ENCODE assay signal across 8 cellular contexts in genomic region chr10:63266337-63267327, GRCh38.
DNase-seq lines count a peak whose midpoint lies in the region; ATAC-seq, FAIRE-seq and TF ChIP-seq lines count a peak whose summit lies in the region.

No MANE protein-coding gene starts in this region.

- peak overlapping the region; percentile 83 for H3K4me3 Mint-ChIP-seq in activated naive CD8-positive, alpha-beta T cell treated with anti-CD3 and anti-CD28 coated beads for 36 hours

- H3K27me3 ChIP-seq in right atrium auricular region, result no peaks in the 10 kb centered on the region
- H3K27me3 ChIP-seq in thyroid gland, result no peaks in the 10 kb centered on the region

- H3K36me3 ChIP-seq in right atrium auricular region (no peaks in the 10 kb centered on the region), thyroid gland (no peaks in the 10 kb centered on the region)

- DNase-seq in right atrium auricular region (ENCODE audit: low spot score) (no peak), left cardiac atrium (no peak), thyroid gland (no peak), NCI-H1105 treated with DMSO at 0.1 percent for 48 hours (lab: John Stamatoyannopoulos, UW) (no peak)
- DNase-seq in activated naive CD8-positive, alpha-beta T cell treated with anti-CD3 and anti-CD28 coated beads for 36 hours, result no peak

- no peak for ATAC-seq in left cardiac atrium
- no peak for ATAC-seq in GM21717 (IDR thresholded peaks at IDR 0.05; ENCODE audit: unreplicated experiment)
- no peak for ATAC-seq in GM21447 (IDR thresholded peaks at IDR 0.05; ENCODE audit: unreplicated experiment)

- WGBS in thyroid gland, 2 donors, result 3 to 4% methylated on average over 6 of the region's 6 CpGs

- H3K36me3 Mint-ChIP-seq in activated naive CD8-positive, alpha-beta T cell treated with anti-CD3 and anti-CD28 coated beads for 36 hours, result peaks cover 7% of the 10 kb centered on the region

- no peaks in the 10 kb centered on the region for H3K9me3 Mint-ChIP-seq in activated naive CD8-positive, alpha-beta T cell treated with anti-CD3 and anti-CD28 coated beads for 36 hours

- TF ChIP-seq POLR2A in thyroid gland (IDR thresholded peaks at IDR 0.05), result no peak

- TF ChIP-seq CTCF in right atrium auricular region (IDR thresholded peaks at IDR 0.05) (no peak), thyroid gland (IDR thresholded peaks at IDR 0.05) (no peak)

- peak overlapping the region; percentile 41 to 58 for H3K4me3 ChIP-seq in right atrium auricular region
- H3K4me3 ChIP-seq in thyroid gland (replicated peaks in 1 of 3), result peak overlapping the region in 2 of 3 donors; percentile 33 to 75

- peak; percentile 90 for FAIRE-seq in islet of Langerhans (lab: Jason Lieb, UNC)

- peak overlapping the region; percentile 94 for H3K27ac Mint-ChIP-seq in activated naive CD8-positive, alpha-beta T cell treated with anti-CD3 and anti-CD28 coated beads for 36 hours

- intact Hi-C loops in left cardiac atrium (cut with DNase I) (loop anchor here (5.0 kb wide), 3 partner anchors 201 to 361 kb away; partner anchors contain the start of genes JMJD1C (in 1 of the 2) and REEP3 (in 1 of the 2)), thyroid gland (cut with DNase I) (no loop called here)

- peak overlapping the region; percentile 90 to 91 for H3K27ac ChIP-seq in right atrium auricular region
- H3K27ac ChIP-seq in thyroid gland, result peak overlapping the region; percentile 95 to 98 (median 96)

- H3K27me3 Mint-ChIP-seq in activated naive CD8-positive, alpha-beta T cell treated with anti-CD3 and anti-CD28 coated beads for 36 hours, result no peaks in the 10 kb centered on the region

- H3K4me1 ChIP-seq in right atrium auricular region, result peaks cover 0 to 37% of the 10 kb centered on the region in 2 donors
- H3K4me1 ChIP-seq in thyroid gland, result peaks cover 20 to 32% of the 10 kb centered on the region in 2 donors

- peaks cover 26% of the 10 kb centered on the region for H3K4me1 Mint-ChIP-seq in activated naive CD8-positive, alpha-beta T cell treated with anti-CD3 and anti-CD28 coated beads for 36 hours

- no peaks in the 10 kb centered on the region for H3K9me3 ChIP-seq in right atrium auricular region
- H3K9me3 ChIP-seq in thyroid gland, result no peaks in the 10 kb centered on the region
